26 cellular contexts compared by ENCODE assay signal in the genomic region with DNA sequence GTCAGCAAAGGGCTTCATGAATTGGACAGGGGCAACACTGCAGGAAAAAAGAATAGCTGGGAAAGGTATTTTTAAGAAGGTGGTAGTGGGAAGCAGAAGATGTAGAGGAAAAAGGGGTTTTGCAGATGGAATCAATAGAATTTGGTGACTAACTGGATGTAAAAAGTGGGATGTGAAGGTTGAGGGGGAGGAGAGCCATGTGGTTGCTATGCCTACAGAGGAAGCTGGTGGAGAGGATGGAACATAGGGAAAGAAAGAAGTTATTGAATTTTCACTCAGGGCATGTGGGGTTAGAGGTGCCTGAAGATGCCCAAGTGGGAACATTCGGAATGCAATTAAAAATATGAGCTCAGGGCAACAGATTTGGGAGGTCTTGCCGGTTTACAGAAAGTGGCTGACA. TPM values are rescaled to one million over a fixed set of nuclear protein-coding genes. Genes with fewer than 3 reads are reported as not detected.
DNase-seq lines count a peak whose midpoint lies in the region; TF ChIP-seq lines count a peak whose summit lies in the region.
"Had no signal": no experiment of that assay in that cellular context is flagged by ENCODE, and none has a peak within 500 bp of the region (broad histone marks: within the 10 kb centered on the region; RNA-seq: fewer than 3 reads in every experiment).

No MANE protein-coding gene starts in this region.

- TF ChIP-seq CTCF in esophagus muscularis mucosa (IDR thresholded peaks at IDR 0.05) = no peak
- TF ChIP-seq CTCF in left ventricle myocardium inferior (IDR thresholded peaks at IDR 0.05; ENCODE audit: borderline replicate concordance) = no peak

- no peak overlapping the region for H2AFZ ChIP-seq in GM23248

- peaks cover 6% of the 10 kb centered on the region for H3K4me1 Mint-ChIP-seq in activated naive CD4-positive, alpha-beta T cell treated with anti-CD3 and anti-CD28 coated beads, Interleukin-2, amount 10 ng/mL, durations not matched to agents 7 days and 5 days

- no peak for TF ChIP-seq POLR2A in esophagus muscularis mucosa (IDR thresholded peaks at IDR 0.05; ENCODE audit: low read depth)

- H3K4me1 ChIP-seq in GM23248 (ENCODE audit: insufficient read depth) = peaks cover 24% of the 10 kb centered on the region
- peaks cover 18 to 38% (median 37%) of the 10 kb centered on the region in 4 donors for H3K4me1 ChIP-seq in esophagus muscularis mucosa
- peaks cover 38% of the 10 kb centered on the region for H3K4me1 ChIP-seq in left ventricle myocardium inferior
- H3K4me1 ChIP-seq: BLaER1 had no signal

- peaks cover 18% of the 10 kb centered on the region; the same call in 1 of the 2 replicates for H3F3A ChIP-seq in GM23248 (ENCODE audit: insufficient read depth)

- H3K36me3 ChIP-seq in GM23248 (ENCODE audit: low read depth) (no peaks in the 10 kb centered on the region), esophagus muscularis mucosa (no peaks in the 10 kb centered on the region), left ventricle myocardium inferior (no peaks in the 10 kb centered on the region)
- H3K36me3 ChIP-seq: BE2C, BLaER1 had no signal

- no peak overlapping the region for H3K4me3 Mint-ChIP-seq in activated naive CD4-positive, alpha-beta T cell treated with anti-CD3 and anti-CD28 coated beads, Interleukin-2, amount 10 ng/mL, durations not matched to agents 7 days and 5 days
- H3K4me3 Mint-ChIP-seq: CD14-positive monocyte; CD4-positive, CD25-positive, alpha-beta regulatory T cell; CD8-positive, alpha-beta memory T cell had no signal

- no peak overlapping the region for H3K4me3 ChIP-seq in GM23248
- no peak overlapping the region for H3K4me3 ChIP-seq in esophagus muscularis mucosa
- no peak overlapping the region for H3K4me3 ChIP-seq in left ventricle myocardium inferior
- H3K4me3 ChIP-seq: A549, BLaER1 had no signal

- H3K9me3 Mint-ChIP-seq in activated naive CD4-positive, alpha-beta T cell treated with anti-CD3 and anti-CD28 coated beads, Interleukin-2, amount 10 ng/mL, durations not matched to agents 7 days and 5 days = no peaks in the 10 kb centered on the region
- H3K9me3 Mint-ChIP-seq: CD14-positive monocyte; CD4-positive, alpha-beta memory T cell; CD8-positive, alpha-beta memory T cell had no signal

- no peak overlapping the region for H3K27ac Mint-ChIP-seq in activated naive CD4-positive, alpha-beta T cell treated with anti-CD3 and anti-CD28 coated beads, Interleukin-2, amount 10 ng/mL, durations not matched to agents 7 days and 5 days
- H3K27ac Mint-ChIP-seq: CD14-positive monocyte; CD4-positive, alpha-beta memory T cell; CD4-positive, CD25-positive, alpha-beta regulatory T cell had no signal

- no peaks in the 10 kb centered on the region for H3K36me3 Mint-ChIP-seq in activated naive CD4-positive, alpha-beta T cell treated with anti-CD3 and anti-CD28 coated beads, Interleukin-2, amount 10 ng/mL, durations not matched to agents 7 days and 5 days
- H3K36me3 Mint-ChIP-seq: CD14-positive monocyte; CD4-positive, CD25-positive, alpha-beta regulatory T cell had no signal

- H4K20me1 ChIP-seq in GM23248 (ENCODE audit: insufficient read depth) = no peaks in the 10 kb centered on the region
- H4K20me1 ChIP-seq: BLaER1 had no signal

- CTCF ChIA-PET in activated naive CD4-positive, alpha-beta T cell treated with anti-CD3 and anti-CD28 coated beads, Interleukin-2, amount 10 ng/mL, durations not matched to agents 7 days and 5 days (lab: Charles Lee) = interaction anchor here (1.2 kb wide), 1 partner anchor 668 kb away, joined by 5 read pairs; no protein-coding TSS in a partner anchor

- H3K27me3 ChIP-seq in GM23248 (replicated peaks; ENCODE audit: insufficient read depth) (no peaks in the 10 kb centered on the region), esophagus muscularis mucosa (no peaks in the 10 kb centered on the region), left ventricle myocardium inferior (ENCODE audit: low read depth) (no peaks in the 10 kb centered on the region)
- H3K27me3 ChIP-seq: BE2C, BLaER1 had no signal

- no peaks in the 10 kb centered on the region for H3K79me2 ChIP-seq in GM23248 (ENCODE audit: insufficient read depth)

- H3K4me2 ChIP-seq in GM23248 (ENCODE audit: unreplicated experiment) = no peak overlapping the region
- H3K4me2 ChIP-seq: A549, BLaER1 had no signal

- H3K9me2 ChIP-seq in GM23248 (ENCODE audit: insufficient read depth) = no peaks in the 10 kb centered on the region

- TF ChIP-seq EP300 in esophagus muscularis mucosa (IDR thresholded peaks at IDR 0.05) = no peak

- peak; percentile 61 for DNase-seq in Ammon's horn (ENCODE audit: low spot score)
- peak; percentile 20 for DNase-seq in GM23248
- DNase-seq in esophagus muscularis mucosa (ENCODE audit: extremely low spot score) = peak; percentile 64
- peak; percentile 57 for DNase-seq in putamen (ENCODE audit: low spot score)
- no peak for DNase-seq in activated naive CD4-positive, alpha-beta T cell treated with anti-CD3 and anti-CD28 coated beads, Interleukin-2, amount 10 ng/mL, durations not matched to agents 7 days and 5 days
- DNase-seq in left ventricle myocardium inferior = no peak
- no peak for DNase-seq in NCI-H2196 treated with DMSO at 0.1 percent for 48 hours (lab: John Stamatoyannopoulos, UW; ENCODE audit: unreplicated experiment)
- DNase-seq: AML-193; BE2C; C1 segment of cervical spinal cord; CD4-positive, alpha-beta memory T cell; CD4-positive, CD25-positive, alpha-beta regulatory T cell; CD8-positive, alpha-beta memory T cell; COR-L47; DMS 273 treated with DMSO at 0.1 percent for 48 hours; DMS153; DMS53; DMS79; DND-41; GF-D8 had no signal

- intact Hi-C loops in esophagus muscularis mucosa (cut with DNase I) = no loop called here
- intact Hi-C loops in left ventricle myocardium inferior (cut with micrococcal nuclease) = no loop called here

- in situ Hi-C loops in GM23248 (cut with MboI) = no loop called here

- no peak overlapping the region for H3K9ac ChIP-seq in GM23248
- H3K9ac ChIP-seq: BLaER1 had no signal

- H3K27ac ChIP-seq in GM23248 = no peak overlapping the region
- no peak overlapping the region for H3K27ac ChIP-seq in esophagus muscularis mucosa (replicated peaks in 1 of 4)
- H3K27ac ChIP-seq in left ventricle myocardium inferior (replicated peaks) = no peak overlapping the region
- H3K27ac ChIP-seq: 22Rv1, A549, BLaER1 had no signal

- peaks cover 4% of the 10 kb centered on the region for H3K27me3 Mint-ChIP-seq in activated naive CD4-positive, alpha-beta T cell treated with anti-CD3 and anti-CD28 coated beads, Interleukin-2, amount 10 ng/mL, durations not matched to agents 7 days and 5 days
- H3K27me3 Mint-ChIP-seq: CD4-positive, CD25-positive, alpha-beta regulatory T cell had no signal

- H3K9me3 ChIP-seq in GM23248 (ENCODE audit: low read depth) (no peaks in the 10 kb centered on the region), esophagus muscularis mucosa (no peaks in the 10 kb centered on the region), left ventricle myocardium inferior (replicated peaks) (no peaks in the 10 kb centered on the region)
- H3K9me3 ChIP-seq: A549, BE2C, BLaER1 had no signal

- WGBS in GM23248 (ENCODE audit: low coverage in 1 of 2, low lambda C conversion rate in 2 of 2, missing lambda C conversion rate in 2 of 2), 2 experiments = 50 to 58% methylated on average over 2 of the region's 2 CpGs
- WGBS in esophagus muscularis mucosa = 67% methylated on average over 2 of the region's 2 CpGs

RNA-seq across cellular contexts. Expression of a gene that starts 33.0 kb away (rescaled TPM):
- total RNA-seq in GM23248 (2014; rRNA removed; shearing (Covaris generic)) = not detected in 2 replicates
- polyA plus RNA-seq in GM23248 (2016; fragmentation: Nextera tagmentation; extraction: Ambion mirVana) = not detected in 2 replicates
- total RNA-seq in esophagus muscularis mucosa = under 1 TPM in 2 of 4 donors, not detected in 2; 0.33 to 0.83 TPM
- total RNA-seq in left ventricle myocardium inferior = not detected
- total RNA-seq: A172; CD4-positive, CD25-positive, alpha-beta regulatory T cell; Daoy had no signal
- polyA plus RNA-seq: CD14-positive monocyte; CD4-positive, CD25-positive, alpha-beta regulatory T cell; CD8-positive, alpha-beta memory T cell had no signal

Comparison
In these comparisons a context has a peak if more than half of its experiments do, and no peak if none do; other contexts are left out.
1. DNase-seq: peak in Ammon's horn (single experiment), GM23248 (single experiment), esophagus muscularis mucosa (single experiment) and putamen (single experiment); none in activated naive CD4-positive, alpha-beta T cell treated with anti-CD3 and anti-CD28 coated beads, Interleukin-2, amount 10 ng/mL, durations not matched to agents 7 days and 5 days (single experiment), left ventricle myocardium inferior (single experiment) and NCI-H2196 treated with DMSO at 0.1 percent for 48 hours (single experiment).